16 cellular contexts compared by ENCODE assay signal in the genomic region with DNA sequence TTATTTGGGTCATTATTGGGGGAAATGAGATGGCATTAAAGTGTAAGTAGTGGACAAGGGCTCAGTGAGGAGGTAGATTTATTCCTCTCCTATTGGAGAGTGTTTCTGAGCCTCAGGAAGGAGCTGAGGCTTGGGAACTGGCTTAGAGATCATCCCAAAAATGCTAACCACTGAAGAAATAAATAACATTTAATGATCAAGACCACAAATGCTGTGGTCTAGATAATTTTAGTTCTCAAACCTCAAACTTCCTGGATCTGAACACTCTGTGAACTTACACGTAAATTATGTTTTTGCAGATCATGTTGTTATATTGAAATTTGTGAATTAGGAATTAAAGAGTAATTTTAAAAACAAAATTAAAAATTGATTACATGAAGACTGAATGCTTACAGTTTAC. TPM values are rescaled to one million over a fixed set of nuclear protein-coding genes. Genes with fewer than 3 reads are reported as not detected.
DNase-seq lines count a peak whose midpoint lies in the region; ATAC-seq and FAIRE-seq lines count a peak whose summit lies in the region.
"Had no signal": no experiment of that assay in that cellular context is flagged by ENCODE, and none has a peak within 500 bp of the region (broad histone marks: within the 10 kb centered on the region; RNA-seq: fewer than 3 reads in every experiment).

No MANE protein-coding gene starts in this region.

- FAIRE-seq in GM18507 (lab: Jason Lieb, UNC): peak; percentile 18

- ATAC-seq in CD4-positive, CD25-positive, alpha-beta regulatory T cell (ENCODE audit: low read depth in 2 of 2): no peak
- no peak for ATAC-seq in naive thymus-derived CD4-positive, alpha-beta T cell
- ATAC-seq in HG02885 (IDR thresholded peaks at IDR 0.05; ENCODE audit: poor library complexity, unreplicated experiment): no peak

- peak overlapping the region; percentile 62 for H3K4me3 ChIP-seq in CD4-positive, CD25-positive, alpha-beta regulatory T cell (ENCODE audit: low read depth, low read length)
- H3K4me3 ChIP-seq in naive thymus-derived CD4-positive, alpha-beta T cell (ENCODE audit: low read length): peak overlapping the region; percentile 13
- H3K4me3 ChIP-seq: coronary artery, sigmoid colon, uterus had no signal

- peak overlapping the region; percentile 27 to 67 (median 47) for H3K4me3 Mint-ChIP-seq in CD4-positive, CD25-positive, alpha-beta regulatory T cell
- no peak overlapping the region for H3K4me3 Mint-ChIP-seq in activated naive CD8-positive, alpha-beta T cell treated with anti-CD3 and anti-CD28 coated beads for 36 hours
- H3K4me3 Mint-ChIP-seq in naive thymus-derived CD4-positive, alpha-beta T cell: peak overlapping the region in 9 of 10 donors; percentile 28 to 72 (median 63)

- POLR2A ChIA-PET in naive thymus-derived CD4-positive, alpha-beta T cell (lab: Charles Lee): interaction anchor here (0.7 kb wide), 1 partner anchor 36 kb away, joined by 3 read pairs; no protein-coding TSS in a partner anchor

- H3K27ac ChIP-seq in CD4-positive, CD25-positive, alpha-beta regulatory T cell (ENCODE audit: insufficient read depth, low read length, poor library complexity, severe bottlenecking): no peak overlapping the region
- H3K27ac ChIP-seq in naive thymus-derived CD4-positive, alpha-beta T cell (ENCODE audit: low read depth, low read length): no peak overlapping the region
- H3K27ac ChIP-seq: coronary artery, epithelial cell of prostate, sigmoid colon, uterus had no signal

- H3K36me3 ChIP-seq in CD4-positive, CD25-positive, alpha-beta regulatory T cell (ENCODE audit: control insufficient read depth, insufficient read depth, low read length): peaks cover 30% of the 10 kb centered on the region
- H3K36me3 ChIP-seq in naive thymus-derived CD4-positive, alpha-beta T cell (ENCODE audit: control insufficient read depth in 2 of 3, insufficient read depth in 3 of 3, low read length in 3 of 3): no peaks in the 10 kb centered on the region
- H3K36me3 ChIP-seq: sigmoid colon, uterus had no signal

- H3K27ac Mint-ChIP-seq in CD4-positive, CD25-positive, alpha-beta regulatory T cell: peak overlapping the region in 2 of 3 donors; percentile 86 to 94
- peak overlapping the region; percentile 22 for H3K27ac Mint-ChIP-seq in activated naive CD8-positive, alpha-beta T cell treated with anti-CD3 and anti-CD28 coated beads for 36 hours
- H3K27ac Mint-ChIP-seq in naive thymus-derived CD4-positive, alpha-beta T cell: peak overlapping the region in 5 of 9 donors; percentile 25 to 87 (median 47)

- intact Hi-C loops in naive thymus-derived CD4-positive, alpha-beta T cell (cut with micrococcal nuclease): no loop called here

- CTCF ChIA-PET in naive thymus-derived CD4-positive, alpha-beta T cell (lab: Charles Lee): no interaction called here

- DNase-seq in CD4-positive, CD25-positive, alpha-beta regulatory T cell: no peak
- DNase-seq in GM18507 (ENCODE audit: extremely low spot score, insufficient read length, low read depth): no peak
- DNase-seq in activated naive CD8-positive, alpha-beta T cell treated with anti-CD3 and anti-CD28 coated beads for 36 hours: no peak
- no peak for DNase-seq in naive thymus-derived CD4-positive, alpha-beta T cell
- DNase-seq in stimulated activated CD4-positive, alpha-beta T cell treated with anti-CD3 and anti-CD28 coated beads, Interleukin-15, amount 100 ng/mL, for 24 hours: no peak
- no peak for DNase-seq in germinal center (ENCODE audit: low spot score)
- DNase-seq: islet precursor cell; NCI-H187 treated with DMSO at 0.1 percent for 48 hours; NCI-H526; sigmoid colon; SK-N-SH; stimulated activated naive CD4-positive, alpha-beta T cell treated with Interleukin-2 at 50 U/mL for 16 hours; uterus had no signal

- no peaks in the 10 kb centered on the region for H3K27me3 Mint-ChIP-seq in CD4-positive, CD25-positive, alpha-beta regulatory T cell
- no peaks in the 10 kb centered on the region for H3K27me3 Mint-ChIP-seq in activated naive CD8-positive, alpha-beta T cell treated with anti-CD3 and anti-CD28 coated beads for 36 hours
- H3K27me3 Mint-ChIP-seq in naive thymus-derived CD4-positive, alpha-beta T cell: no peaks in the 10 kb centered on the region

- H3K27me3 ChIP-seq in CD4-positive, CD25-positive, alpha-beta regulatory T cell (ENCODE audit: control insufficient read depth, insufficient read depth, low read length): no peaks in the 10 kb centered on the region
- no peaks in the 10 kb centered on the region for H3K27me3 ChIP-seq in naive thymus-derived CD4-positive, alpha-beta T cell (ENCODE audit: control insufficient read depth in 2 of 2, insufficient read depth in 2 of 2, low read length in 2 of 2)
- H3K27me3 ChIP-seq: sigmoid colon, uterus had no signal

- H3K36me3 Mint-ChIP-seq in CD4-positive, CD25-positive, alpha-beta regulatory T cell: peaks cover 38% of the 10 kb centered on the region
- H3K36me3 Mint-ChIP-seq in activated naive CD8-positive, alpha-beta T cell treated with anti-CD3 and anti-CD28 coated beads for 36 hours: peaks cover 55% of the 10 kb centered on the region
- peaks cover 4 to 53% (median 41%) of the 10 kb centered on the region in 5 donors for H3K36me3 Mint-ChIP-seq in naive thymus-derived CD4-positive, alpha-beta T cell

- H3K4me1 Mint-ChIP-seq in CD4-positive, CD25-positive, alpha-beta regulatory T cell: peaks cover 53 to 78% (median 58%) of the 10 kb centered on the region in 4 donors
- H3K4me1 Mint-ChIP-seq in activated naive CD8-positive, alpha-beta T cell treated with anti-CD3 and anti-CD28 coated beads for 36 hours: peaks cover 45% of the 10 kb centered on the region
- peaks cover 51 to 81% (median 57%) of the 10 kb centered on the region in 7 donors for H3K4me1 Mint-ChIP-seq in naive thymus-derived CD4-positive, alpha-beta T cell

- H3K9me3 ChIP-seq in CD4-positive, CD25-positive, alpha-beta regulatory T cell (ENCODE audit: control insufficient read depth in 2 of 2, low read length in 2 of 2): no peaks in the 10 kb centered on the region
- H3K9me3 ChIP-seq in naive thymus-derived CD4-positive, alpha-beta T cell (ENCODE audit: control insufficient read depth in 2 of 3, low read length in 3 of 3): no peaks in the 10 kb centered on the region
- H3K9me3 ChIP-seq: sigmoid colon, SK-N-SH, uterus had no signal

- peaks cover 31% of the 10 kb centered on the region for H3K4me1 ChIP-seq in CD4-positive, CD25-positive, alpha-beta regulatory T cell (ENCODE audit: control insufficient read depth, insufficient read depth, low read length, poor library complexity, severe bottlenecking)
- H3K4me1 ChIP-seq in naive thymus-derived CD4-positive, alpha-beta T cell (ENCODE audit: control insufficient read depth in 2 of 2, insufficient read depth in 2 of 2, low read length in 2 of 2): peaks cover 32 to 37% of the 10 kb centered on the region in 2 donors

- H3K9me3 Mint-ChIP-seq in CD4-positive, CD25-positive, alpha-beta regulatory T cell: no peaks in the 10 kb centered on the region
- H3K9me3 Mint-ChIP-seq in activated naive CD8-positive, alpha-beta T cell treated with anti-CD3 and anti-CD28 coated beads for 36 hours: no peaks in the 10 kb centered on the region
- no peaks in the 10 kb centered on the region for H3K9me3 Mint-ChIP-seq in naive thymus-derived CD4-positive, alpha-beta T cell

RNA-seq across cellular contexts. Expression of a gene that starts 27.3 kb away (rescaled TPM):
- 65.1 TPM for total RNA-seq in CD4-positive, CD25-positive, alpha-beta regulatory T cell
- polyA plus RNA-seq in CD4-positive, CD25-positive, alpha-beta regulatory T cell: 10 to 100 TPM; 68.5 to 99.9 (median 89.9) TPM
- 10 to 100 TPM; 55.9 to 57.1 TPM for total RNA-seq in activated naive CD8-positive, alpha-beta T cell treated with anti-CD3 and anti-CD28 coated beads for 36 hours
- total RNA-seq in naive thymus-derived CD4-positive, alpha-beta T cell: 10 to 100 TPM; 48.5 to 84.5 (median 57.0) TPM
- 10 to 100 TPM; 73.8 to 90.8 TPM for polyA plus RNA-seq in naive thymus-derived CD4-positive, alpha-beta T cell

Comparison
In these comparisons a context has a peak if more than half of its experiments do, and no peak if none do; other contexts are left out.
1. H3K27ac Mint-ChIP-seq: peak in every context shown above with its lines; median percentile 90 in CD4-positive, CD25-positive, alpha-beta regulatory T cell; 47 in naive thymus-derived CD4-positive, alpha-beta T cell; 22 in activated naive CD8-positive, alpha-beta T cell treated with anti-CD3 and anti-CD28 coated beads for 36 hours.